ENCODE assay signal across 8 cellular contexts in the genomic region with DNA sequence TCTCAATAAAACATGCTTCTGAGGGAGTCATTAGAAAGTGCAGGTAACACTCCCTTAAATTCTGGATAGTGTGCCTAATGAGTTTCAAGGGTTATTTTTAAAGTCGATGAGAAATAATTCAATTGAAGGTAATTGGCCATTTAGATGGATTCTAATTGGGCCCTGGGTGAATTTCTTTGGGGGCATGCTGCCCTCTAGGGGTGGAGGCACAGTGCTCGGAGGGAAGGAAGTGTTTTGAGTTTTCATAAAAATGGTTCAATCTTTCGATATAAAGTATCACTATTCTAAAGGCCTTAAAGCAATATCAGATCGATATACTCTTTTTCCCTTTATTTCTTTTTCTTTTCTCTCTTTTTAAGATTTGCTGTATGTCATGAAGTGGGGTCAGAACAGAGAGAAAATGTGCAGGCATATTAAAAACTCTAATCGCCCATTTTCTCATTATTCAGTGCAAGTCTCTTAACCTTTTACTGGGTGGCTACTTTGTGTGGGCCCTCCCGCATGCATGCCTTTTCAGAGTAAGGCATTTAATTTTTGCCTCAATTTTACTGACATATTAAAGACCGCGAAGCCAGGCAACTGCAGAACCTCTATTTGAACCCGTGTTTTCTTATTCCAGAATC. TPM values are rescaled to one million over a fixed set of nuclear protein-coding genes. Genes with fewer than 3 reads are reported as not detected.
DNase-seq lines count a peak whose midpoint lies in the region; ATAC-seq, FAIRE-seq and TF ChIP-seq lines count a peak whose summit lies in the region.

No MANE protein-coding gene starts in this region.

- no peaks in the 10 kb centered on the region for H4K20me1 ChIP-seq in GM23248 (ENCODE audit: insufficient read depth)

- no peak overlapping the region for H4K91ac ChIP-seq in mesenchymal stem cell (ENCODE audit: low read length)

- H3K27me3 ChIP-seq in GM23248 (replicated peaks; ENCODE audit: insufficient read depth) (peaks cover 12% of the 10 kb centered on the region; the same call in 1 of the 2 replicates), brain microvascular endothelial cell (replicated peaks) (no peaks in the 10 kb centered on the region), mesenchymal stem cell (ENCODE audit: control insufficient read depth in 1 of 2, insufficient read depth in 1 of 2, low read length in 2 of 2) (peaks cover 20 to 22% of the 10 kb centered on the region in 2 experiments), gastroesophageal sphincter (peaks cover 22% of the 10 kb centered on the region)

- TF ChIP-seq POLR2A in H54 (IDR thresholded peaks at IDR 0.05; ENCODE audit: low read depth, low read length): no peak
- TF ChIP-seq POLR2A in gastroesophageal sphincter (IDR thresholded peaks at IDR 0.05): no peak

- no peak for ATAC-seq in GM18498 (IDR thresholded peaks at IDR 0.05; ENCODE audit: unreplicated experiment)
- no peak for ATAC-seq in gastroesophageal sphincter

- H2AK5ac ChIP-seq in mesenchymal stem cell (ENCODE audit: low read length, severe bottlenecking): no peak overlapping the region

- H2AFZ ChIP-seq in GM23248 (peak overlapping the region; percentile 60), mesenchymal stem cell (ENCODE audit: low read depth, low read length) (no peak overlapping the region)

- H4K8ac ChIP-seq in mesenchymal stem cell (ENCODE audit: low read length): no peak overlapping the region

- DNase-seq in COLO829 (ENCODE audit: low spot score) (peak; percentile 51), GM23248 (peak; percentile 56), NCI-H524 treated with DMSO at 0.1 percent for 48 hours (lab: John Stamatoyannopoulos, UW) (peak; percentile 17), brain microvascular endothelial cell (no peak), mesenchymal stem cell (peak; percentile 21), H54 (ENCODE audit: insufficient read length, low spot score) (no peak)

- H2BK5ac ChIP-seq in mesenchymal stem cell (ENCODE audit: low read depth, low read length, poor library complexity, severe bottlenecking): no peak overlapping the region

- in situ Hi-C loops in GM23248 (cut with MboI): no loop called here
- in situ Hi-C loops in brain microvascular endothelial cell (cut with HindIII; ENCODE audit: low pct_ligation_motif_present, low sequenced_read_pairs): no loop called here

- no peak overlapping the region for H2BK12ac ChIP-seq in mesenchymal stem cell (ENCODE audit: low read length in 2 of 2)

- no peaks in the 10 kb centered on the region for H3K9me2 ChIP-seq in GM23248 (ENCODE audit: insufficient read depth)

- H3K18ac ChIP-seq in mesenchymal stem cell (ENCODE audit: low read depth in 1 of 2, low read length in 2 of 2): no peak overlapping the region

- no peak overlapping the region for H3K4ac ChIP-seq in mesenchymal stem cell (ENCODE audit: low read depth in 1 of 2, low read length in 2 of 2)

- H3K27ac ChIP-seq in GM23248: no peak overlapping the region
- H3K27ac ChIP-seq in brain microvascular endothelial cell: no peak overlapping the region
- no peak overlapping the region for H3K27ac ChIP-seq in mesenchymal stem cell (ENCODE audit: low read length, poor library complexity, severe bottlenecking)
- no peak overlapping the region for H3K27ac ChIP-seq in gastroesophageal sphincter

- H3K4me3 ChIP-seq in GM23248: no peak overlapping the region
- no peak overlapping the region for H3K4me3 ChIP-seq in brain microvascular endothelial cell (ENCODE audit: low read depth, low read length)
- no peak overlapping the region for H3K4me3 ChIP-seq in mesenchymal stem cell (ENCODE audit: insufficient read depth in 1 of 2, low read depth in 1 of 2, low read length in 2 of 2)
- H3K4me3 ChIP-seq in gastroesophageal sphincter: no peak overlapping the region

- TF ChIP-seq EP300 in gastroesophageal sphincter (IDR thresholded peaks at IDR 0.05): no peak

- FAIRE-seq in H54 (lab: Jason Lieb, UNC): no peak

- 42% methylated on average over 9 of the region's 9 CpGs for WGBS in GM23248 (ENCODE audit: low coverage in 1 of 2, low lambda C conversion rate in 2 of 2, missing lambda C conversion rate in 2 of 2), 2 experiments
- 77% methylated on average over 6 of the region's 9 CpGs for WGBS in mesenchymal stem cell
- WGBS in gastroesophageal sphincter (ENCODE audit: low coverage in 1 of 2), 2 donors: 53 to 65% methylated on average over 9 of the region's 9 CpGs

- H3K4me2 ChIP-seq in GM23248 (ENCODE audit: unreplicated experiment) (no peak overlapping the region), mesenchymal stem cell (ENCODE audit: low read length, poor library complexity, severe bottlenecking) (no peak overlapping the region)

- no peak overlapping the region for H2BK120ac ChIP-seq in mesenchymal stem cell (ENCODE audit: low read depth, low read length)

- H3K4me1 ChIP-seq in GM23248 (ENCODE audit: insufficient read depth): no peaks in the 10 kb centered on the region
- no peaks in the 10 kb centered on the region for H3K4me1 ChIP-seq in mesenchymal stem cell (ENCODE audit: control insufficient read depth, insufficient read depth, low read depth, low read length)
- H3K4me1 ChIP-seq in gastroesophageal sphincter: no peaks in the 10 kb centered on the region

- no peak overlapping the region for H3K14ac ChIP-seq in mesenchymal stem cell (ENCODE audit: low read length in 2 of 2)

- H3K23ac ChIP-seq in mesenchymal stem cell (ENCODE audit: low read length in 2 of 2): no peak overlapping the region

- H3F3A ChIP-seq in GM23248 (ENCODE audit: insufficient read depth): no peaks in the 10 kb centered on the region

- H3K9me3 ChIP-seq in GM23248 (ENCODE audit: low read depth) (no peaks in the 10 kb centered on the region), mesenchymal stem cell (ENCODE audit: control insufficient read depth, low read length) (no peaks in the 10 kb centered on the region), gastroesophageal sphincter (no peaks in the 10 kb centered on the region)

- no peak overlapping the region for H3K9ac ChIP-seq in GM23248
- no peak overlapping the region for H3K9ac ChIP-seq in mesenchymal stem cell (ENCODE audit: low read length)

- TF ChIP-seq CTCF in brain microvascular endothelial cell (IDR thresholded peaks at IDR 0.05; ENCODE audit: low read depth, low read length, missing control alignments) (peak; percentile 86), gastroesophageal sphincter (IDR thresholded peaks at IDR 0.05) (peak in 2 of 4 experiments; percentile 35 to 64)

- no peaks in the 10 kb centered on the region for H3K79me1 ChIP-seq in mesenchymal stem cell (replicated peaks; ENCODE audit: low read length, poor library complexity, severe bottlenecking)

- H3K36me3 ChIP-seq in GM23248 (ENCODE audit: low read depth): no peaks in the 10 kb centered on the region
- H3K36me3 ChIP-seq in brain microvascular endothelial cell (replicated peaks): no peaks in the 10 kb centered on the region
- no peaks in the 10 kb centered on the region for H3K36me3 ChIP-seq in mesenchymal stem cell (ENCODE audit: control insufficient read depth in 1 of 2, insufficient read depth in 2 of 2, low read depth in 1 of 2, low read length in 2 of 2)
- H3K36me3 ChIP-seq in gastroesophageal sphincter: no peaks in the 10 kb centered on the region

- H2BK15ac ChIP-seq in mesenchymal stem cell (ENCODE audit: low read depth, poor library complexity, severe bottlenecking): no peak overlapping the region

- no peaks in the 10 kb centered on the region for H3K79me2 ChIP-seq in GM23248 (ENCODE audit: insufficient read depth)

RNA-seq across cellular contexts. Expression of a gene that starts 25.5 kb away (rescaled TPM):
- not detected in 2 replicates for total RNA-seq in GM23248 (2014; rRNA removed; shearing (Covaris generic))
- not detected in 2 replicates for polyA plus RNA-seq in GM23248 (2016; fragmentation: Nextera tagmentation; extraction: Ambion mirVana)
- not detected for polyA plus RNA-seq in mesenchymal stem cell (2013, experiment 1 of 2)
- polyA plus RNA-seq in mesenchymal stem cell (2013, experiment 2 of 2): not detected
- total RNA-seq in gastroesophageal sphincter: not detected

RNA-seq across cellular contexts. Expression of a gene that starts 36.9 kb away (rescaled TPM):
- not detected in 2 replicates for total RNA-seq in GM23248 (2014; rRNA removed; shearing (Covaris generic))
- polyA plus RNA-seq in GM23248 (2016; fragmentation: Nextera tagmentation; extraction: Ambion mirVana): not detected in 2 replicates
- not detected for polyA plus RNA-seq in mesenchymal stem cell (2013, experiment 1 of 2)
- polyA plus RNA-seq in mesenchymal stem cell (2013, experiment 2 of 2): not detected
- total RNA-seq in gastroesophageal sphincter: not detected

Comparison
In these comparisons a context has a peak if more than half of its experiments do, and no peak if none do; other contexts are left out.
1. DNase-seq: peak in COLO829 (single experiment), GM23248 (single experiment), NCI-H524 treated with DMSO at 0.1 percent for 48 hours (single experiment) and mesenchymal stem cell (single experiment); none in brain microvascular endothelial cell (single experiment) and H54 (single experiment).